17 cellular contexts compared by ENCODE assay signal in genomic region chr14:23400496-23401149, GRCh38. TPM values are rescaled to one million over a fixed set of nuclear protein-coding genes. Genes with fewer than 3 reads are reported as not detected.
"Had no signal": no experiment of that assay in that cellular context is flagged by ENCODE, and none has a peak within 500 bp of the region (broad histone marks: within the 10 kb centered on the region; RNA-seq: fewer than 3 reads in every experiment).

No MANE protein-coding gene starts in this region.

RNA-seq across cellular contexts. Expression of gene MYH6, which starts 7.5 kb away (rescaled TPM):
- total RNA-seq: activated B cell treated with CpG ODN at 0.5 μM for 24 hours; activated CD8-positive, alpha-beta T cell treated with anti-CD3 and anti-CD28 coated beads for 36 hours; activated T-cell treated with anti-CD3 and anti-CD28 coated beads, Interleukin-2, amount 50 U/mL, for 4 hours; astrocyte; endodermal cell; esophagus mucosa; kidney epithelial cell; left lobe of liver; mononuclear cell; natural killer cell; occipital lobe had no signal

RNA-seq across cellular contexts. Expression of gene CMTM5, which starts 23.8 kb away (rescaled TPM):
- total RNA-seq: activated B cell treated with CpG ODN at 0.5 μM for 24 hours; activated CD8-positive, alpha-beta T cell treated with anti-CD3 and anti-CD28 coated beads for 36 hours; activated T-cell treated with anti-CD3 and anti-CD28 coated beads, Interleukin-2, amount 50 U/mL, for 4 hours; activated T-helper 17 cell treated with anti-CD3 and anti-CD28 coated beads, Interleukin-2, amount 50 U/mL, for 72 hours; astrocyte; esophagus mucosa; kidney epithelial cell; left lobe of liver had no signal

RNA-seq across cellular contexts. Expression of gene IL25, which starts 28.0 kb away (rescaled TPM):
- total RNA-seq: activated B cell treated with CpG ODN at 0.5 μM for 24 hours; activated CD8-positive, alpha-beta T cell treated with anti-CD3 and anti-CD28 coated beads for 36 hours; activated T-cell treated with anti-CD3 and anti-CD28 coated beads, Interleukin-2, amount 50 U/mL, for 4 hours; activated T-helper 17 cell treated with anti-CD3 and anti-CD28 coated beads, Interleukin-2, amount 50 U/mL, for 72 hours; astrocyte; endodermal cell; esophagus mucosa; kidney epithelial cell; left lobe of liver; lung; mononuclear cell; natural killer cell; occipital lobe; right lobe of liver; skeletal muscle tissue; transverse colon had no signal
- polyA plus RNA-seq: heart right ventricle, lung had no signal

RNA-seq across cellular contexts. Expression of gene MYH7, which starts 34.8 kb away (rescaled TPM):
- total RNA-seq: activated B cell treated with CpG ODN at 0.5 μM for 24 hours; activated CD8-positive, alpha-beta T cell treated with anti-CD3 and anti-CD28 coated beads for 36 hours; astrocyte; kidney epithelial cell; left lobe of liver; mononuclear cell; natural killer cell had no signal

RNA-seq across cellular contexts. Expression of gene EFS, which starts 35.7 kb away (rescaled TPM):
- total RNA-seq: activated B cell treated with CpG ODN at 0.5 μM for 24 hours; activated CD8-positive, alpha-beta T cell treated with anti-CD3 and anti-CD28 coated beads for 36 hours; activated T-helper 17 cell treated with anti-CD3 and anti-CD28 coated beads, Interleukin-2, amount 50 U/mL, for 72 hours; mononuclear cell; natural killer cell had no signal
